In genomic region chr1:116375884-116376733, GRCh38 we compare ENCODE assay signal across 8 cellular contexts. TPM values are rescaled to one million over a fixed set of nuclear protein-coding genes. Genes with fewer than 3 reads are reported as not detected.
DNase-seq lines count a peak whose midpoint lies in the region; ATAC-seq and TF ChIP-seq lines count a peak whose summit lies in the region.

No MANE protein-coding gene starts in this region.

- TF ChIP-seq POLR2A in GM18951 (IDR thresholded peaks at IDR 0.05; ENCODE audit: extremely low read depth, insufficient read depth, insufficient read length), result peak; percentile 49

- peaks cover 37% of the 10 kb centered on the region for H3K4me1 ChIP-seq in Panc1 (ENCODE audit: control insufficient read depth, insufficient read depth, low read length)

- intact Hi-C loops in Panc1 (cut with micrococcal nuclease; ENCODE audit: unreplicated experiment), result no loop called here

- POLR2A ChIA-PET in Panc1 (lab: Charles Lee), result interaction anchor here (0.7 to 1.0 kb wide), 2 partner anchors 43 to 683 kb away, joined by 3 read pairs; partner anchors contain the start of gene TTF2

- TF ChIP-seq CTCF in Panc1 (IDR thresholded peaks at IDR 0.05) (no peak), astrocyte of the spinal cord (IDR thresholded peaks at IDR 0.05; ENCODE audit: low read depth, low read length) (no peak)

- 0 out of 2 replicates have a peak, but pooled peaks have one; percentile 18 for ATAC-seq in Panc1
- no peak for ATAC-seq in HG03045 (IDR thresholded peaks at IDR 0.05; ENCODE audit: unreplicated experiment)
- ATAC-seq in HG02852 (IDR thresholded peaks at IDR 0.05; ENCODE audit: unreplicated experiment), result no peak

- TSS peak; percentile 52 for BruUV-seq in Panc1 (replicated peaks; lab: Mats Ljungman, UMichigan)

- H3K27ac ChIP-seq in Panc1 (ENCODE audit: low read length), result peak overlapping the region; percentile 86
- H3K27ac ChIP-seq in skin epidermis, result peak overlapping the region in 20 of 21 experiments; percentile 16 to 99 (median 96)

- peak overlapping the region; percentile 25 to 69 for H3K4me3 ChIP-seq in Panc1 (ENCODE audit: low read depth in 2 of 2, low read length in 2 of 2)
- peak overlapping the region; percentile 27 for H3K4me3 ChIP-seq in astrocyte of the spinal cord (ENCODE audit: low read depth, low read length)
- peak overlapping the region in 6 of 7 experiments; percentile 17 to 98 (median 80) for H3K4me3 ChIP-seq in skin epidermis

- in situ Hi-C loops in GM18951 (cut with MboI; ENCODE audit: low sequenced_read_pairs, unreplicated experiment), result no loop called here
- in situ Hi-C loops in Panc1 (cut with HindIII; ENCODE audit: low pct_unique_long_range_greater_than_20kb, low sequenced_read_pairs), result no loop called here
- in situ Hi-C loops in astrocyte of the spinal cord (cut with HindIII; ENCODE audit: low sequenced_read_pairs), result no loop called here

- H3K27me3 ChIP-seq in Panc1 (ENCODE audit: control insufficient read depth, insufficient read depth, low read length), result no peaks in the 10 kb centered on the region

- CTCF ChIA-PET in Panc1 (lab: Charles Lee), result interaction anchor here (0.6 to 0.8 kb wide), 2 partner anchors 237 to 316 kb away, joined by 3 read pairs; no protein-coding TSS in a partner anchor

- H3K9me3 ChIP-seq in Panc1 (ENCODE audit: control insufficient read depth, insufficient read depth, low read depth, low read length), result no peaks in the 10 kb centered on the region

- no peaks in the 10 kb centered on the region; the same call in 1 of the 2 replicates for H3K36me3 ChIP-seq in Panc1 (ENCODE audit: control insufficient read depth, insufficient read depth, low read length)

- DNase-seq in Panc1 (ENCODE audit: low read depth, low spot score), result peak; percentile 68
- peak; percentile 88 for DNase-seq in astrocyte of the spinal cord (ENCODE audit: low read depth, low spot score)
- DNase-seq in inferior parietal cortex (ENCODE audit: extremely low spot score), result peak; percentile 66
- no peak for DNase-seq in NCI-H1436 treated with DMSO at 0.1 percent for 48 hours (lab: John Stamatoyannopoulos, UW)

RNA-seq across cellular contexts. Expression of gene ATP1A1, which starts 3.1 kb away (rescaled TPM):
- total RNA-seq in Panc1 (2021; ENCODE audit: unreplicated experiment), result 131 TPM
- polyA plus RNA-seq in Panc1 (2012; ENCODE audit: insufficient read length), result 103 TPM

Comparison
In these comparisons a context has a peak if more than half of its experiments do, and no peak if none do; other contexts are left out.
1. H3K4me3 ChIP-seq: peak in every context shown above with its lines; median percentile 80 in skin epidermis; 47 in Panc1; 27 in astrocyte of the spinal cord.